ENCODE assay signal across 8 cellular contexts in genomic region chr3:87260270-87260669, GRCh38. TPM values are rescaled to one million over a fixed set of nuclear protein-coding genes. Genes with fewer than 3 reads are reported as not detected.
DNase-seq lines count a peak whose midpoint lies in the region; ATAC-seq and TF ChIP-seq lines count a peak whose summit lies in the region.

No MANE protein-coding gene starts in this region.

- DNase-seq in NCI-H1694 treated with DMSO at 0.1 percent for 48 hours (lab: John Stamatoyannopoulos, UW): peak; percentile 27
- DNase-seq in NCI-H1694 (lab: John Stamatoyannopoulos, UW): no peak
- DNase-seq in cerebellum (ENCODE audit: low spot score): peak; percentile 7
- DNase-seq in mesendoderm: peak; percentile 63
- no peak for DNase-seq in upper lobe of right lung

- no peaks in the 10 kb centered on the region for H3K9me3 ChIP-seq in upper lobe of right lung

- no peaks in the 10 kb centered on the region for H3K36me3 ChIP-seq in mesendoderm (ENCODE audit: control insufficient read depth, insufficient read depth, low read length)
- no peaks in the 10 kb centered on the region for H3K36me3 ChIP-seq in upper lobe of right lung

- no peak overlapping the region for H2BK120ac ChIP-seq in mesendoderm (ENCODE audit: low read depth, low read length)

- H3K4me3 ChIP-seq in mesendoderm (ENCODE audit: low read length) (no peak overlapping the region), upper lobe of right lung (no peak overlapping the region)

- no peak overlapping the region for H2AK5ac ChIP-seq in mesendoderm (ENCODE audit: low read length)

- no peak overlapping the region for H3K9ac ChIP-seq in mesendoderm (ENCODE audit: low read length)

- no peak overlapping the region for H4K5ac ChIP-seq in mesendoderm (ENCODE audit: low read length)

- H3K56ac ChIP-seq in mesendoderm (ENCODE audit: low read length): no peak overlapping the region

- H3K4ac ChIP-seq in mesendoderm (ENCODE audit: low read depth, low read length): no peak overlapping the region

- H3K4me2 ChIP-seq in mesendoderm (ENCODE audit: low read length): no peak overlapping the region

- peak; percentile 73 for ATAC-seq in GM18870 (IDR thresholded peaks at IDR 0.05; ENCODE audit: unreplicated experiment)
- peak; percentile 70 for ATAC-seq in HG03460 (IDR thresholded peaks at IDR 0.05; ENCODE audit: unreplicated experiment)
- ATAC-seq in SK-N-SH treated with all-trans-retinoic acid at 6 μM for 48 hours: peak; percentile 65; the same call in 2 of the 3 replicates
- peak; percentile 53 for ATAC-seq in upper lobe of right lung

- H3K27me3 ChIP-seq in mesendoderm (ENCODE audit: insufficient read depth, low read length, poor library complexity) (no peaks in the 10 kb centered on the region), upper lobe of right lung (no peaks in the 10 kb centered on the region)

- H2BK5ac ChIP-seq in mesendoderm (ENCODE audit: low read length): no peak overlapping the region

- no peaks in the 10 kb centered on the region for H3K79me1 ChIP-seq in mesendoderm (ENCODE audit: low read length)

- WGBS in mesendoderm (ENCODE audit: extremely low coverage, insufficient coverage, low lambda C conversion rate): no CpG with 5 or more reads among the region's 4 CpGs

- intact Hi-C loops in upper lobe of right lung (cut with DNase I): no loop called here

- H3K23ac ChIP-seq in mesendoderm (ENCODE audit: low read length): no peak overlapping the region

- H3K27ac ChIP-seq in mesendoderm (ENCODE audit: low read depth, low read length): no peak overlapping the region
- H3K27ac ChIP-seq in upper lobe of right lung: no peak overlapping the region

- peak; percentile 73 for TF ChIP-seq CTCF in upper lobe of right lung (IDR thresholded peaks at IDR 0.05)

- no peak overlapping the region for H2BK15ac ChIP-seq in mesendoderm (replicated peaks; ENCODE audit: low read depth)

- H3K4me1 ChIP-seq in mesendoderm (ENCODE audit: control insufficient read depth, low read depth, low read length) (no peaks in the 10 kb centered on the region), upper lobe of right lung (no peaks in the 10 kb centered on the region)

- H3K79me2 ChIP-seq in mesendoderm (ENCODE audit: control insufficient read depth, insufficient read depth, low read length): no peaks in the 10 kb centered on the region

- H4K8ac ChIP-seq in mesendoderm (ENCODE audit: low read depth, low read length): no peak overlapping the region

- no peak overlapping the region for H3K18ac ChIP-seq in mesendoderm (ENCODE audit: low read length)

TF ChIP-seq in SK-N-SH treated with all-trans-retinoic acid at 6 μM for 48 hours, 23 proteins besides CTCF, POLR2A, EP300 and RAD21:
- no peak for TF ChIP-seq OSR1 (CRISPR knock-in tag; IDR thresholded peaks at IDR 0.05)
- TF ChIP-seq PPARA (CRISPR knock-in tag; IDR thresholded peaks at IDR 0.05; ENCODE audit: borderline replicate concordance): no peak
- no peak for TF ChIP-seq TSHZ2 (CRISPR knock-in tag; IDR thresholded peaks at IDR 0.05)
TF ChIP-seq in SK-N-SH treated with all-trans-retinoic acid at 6 μM for 48 hours: peak in this region for 0.

RNA-seq across cellular contexts. Expression of gene POU1F1, which starts 16.1 kb away (rescaled TPM):
- total RNA-seq in cerebellum: not detected
- polyA plus RNA-seq in mesendoderm (2013, experiment 1 of 2): not detected
- not detected for polyA plus RNA-seq in mesendoderm (2013, experiment 2 of 2)
- not detected for total RNA-seq in upper lobe of right lung

RNA-seq across cellular contexts. Expression of gene CHMP2B, which starts 33.2 kb away (rescaled TPM):
- total RNA-seq in cerebellum (32.3 TPM), upper lobe of right lung (39.2 TPM)
- polyA plus RNA-seq in mesendoderm (2013, experiment 1 of 2): 59.9 TPM
- polyA plus RNA-seq in mesendoderm (2013, experiment 2 of 2): 60.9 TPM

Comparison
In these comparisons a context has a peak if more than half of its experiments do, and no peak if none do; other contexts are left out.
1. DNase-seq: peak in NCI-H1694 treated with DMSO at 0.1 percent for 48 hours (single experiment), cerebellum (single experiment) and mesendoderm (single experiment); none in NCI-H1694 (single experiment) and upper lobe of right lung (single experiment).
2. Peak in every context shown above with its lines, with median percentiles within 50 percentile points of each other: ATAC-seq.